ENCODE assay signal across 20 cellular contexts in the genomic region with DNA sequence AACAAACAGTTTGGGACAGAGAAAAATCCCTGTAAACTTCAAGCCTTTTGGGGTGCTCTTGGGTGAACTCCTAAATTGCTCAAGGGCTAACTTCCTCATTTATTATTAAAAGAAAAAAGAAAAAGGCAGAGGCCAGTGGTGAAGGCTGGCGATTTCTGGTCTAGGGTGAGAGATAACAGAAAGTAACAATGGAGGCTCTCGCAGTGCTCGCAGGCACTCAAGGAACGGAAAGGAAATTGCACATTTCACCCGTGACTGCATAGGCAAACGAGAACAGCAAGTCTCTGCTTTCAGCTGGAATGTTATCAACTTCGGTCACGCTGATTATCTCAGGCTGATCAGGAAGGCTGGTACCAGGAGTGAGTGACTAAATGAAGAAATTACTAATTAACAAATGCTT.
A peak's percentile ranks its signal among the peaks of the same experiment; 100 is the strongest.
DNase-seq lines count a peak whose midpoint lies in the region; ATAC-seq and TF ChIP-seq lines count a peak whose summit lies in the region.
"Had no signal": no experiment of that assay in that cellular context is flagged by ENCODE, and none has a peak within 500 bp of the region (broad histone marks: within the 10 kb centered on the region; RNA-seq: fewer than 3 reads in every experiment).

No MANE protein-coding gene starts in this region.

- H3K27me3 ChIP-seq in lower lobe of right lung (ENCODE audit: low read depth) (no peaks in the 10 kb centered on the region), esophagus muscularis mucosa (no peaks in the 10 kb centered on the region)
- H3K27me3 ChIP-seq: adrenal gland had no signal

- WGBS in esophagus muscularis mucosa = 72% methylated on average over 8 of the region's 8 CpGs

- DNase-seq in AML-193 (lab: John Stamatoyannopoulos, UW) (peak; percentile 76 to 84), MV-4-11 (lab: John Stamatoyannopoulos, UW) (peak; percentile 50), choroid plexus epithelial cell (ENCODE audit: low read depth) (peak; percentile 21), lower lobe of right lung (peak; percentile 26), esophagus muscularis mucosa (ENCODE audit: extremely low spot score) (no peak), COR-L47 (lab: John Stamatoyannopoulos, UW) (no peak), HFFc6 (no peak), NAMALWA (ENCODE audit: low spot score) (no peak)
- DNase-seq: activated CD4-positive, alpha-beta T cell treated with anti-CD3 and anti-CD28 coated beads, Interleukin-2, amount 50 U/mL, for 1 hour; activated T-cell treated with anti-CD3 and anti-CD28 coated beads, Interleukin-2, amount 50 U/mL, for 4 hours; cortex of kidney; DMS 273 treated with DMSO at 0.1 percent for 48 hours; H7; mesenchymal stem cell; NCI-H187 treated with DMSO at 0.1 percent for 48 hours; NCI-H526 treated with DMSO at 0.1 percent for 48 hours had no signal

- H3K9me3 Mint-ChIP-seq in HFFc6 = no peaks in the 10 kb centered on the region
- H3K9me3 Mint-ChIP-seq: activated T-cell treated with anti-CD3 and anti-CD28 coated beads, Interleukin-2, amount 50 U/mL, for 4 hours; T-helper 2 cell treated with Interferon-gamma antibody and Interleukin-4, amounts not matched to agents 5 μg/mL and 100 μg/mL, for 36 hours had no signal

- no peak overlapping the region for H3K27ac Mint-ChIP-seq in HFFc6
- H3K27ac Mint-ChIP-seq: T-helper 2 cell treated with Interferon-gamma antibody and Interleukin-4, amounts not matched to agents 5 μg/mL and 100 μg/mL, for 36 hours had no signal

- H3K4me3 ChIP-seq in choroid plexus epithelial cell (ENCODE audit: low read depth, low read length) = no peak overlapping the region
- no peak overlapping the region for H3K4me3 ChIP-seq in lower lobe of right lung
- H3K4me3 ChIP-seq in esophagus muscularis mucosa = no peak overlapping the region
- H3K4me3 ChIP-seq: adrenal gland had no signal

- intact Hi-C loops in lower lobe of right lung (cut with DNase I) = no loop called here
- intact Hi-C loops in esophagus muscularis mucosa (cut with DNase I) = no loop called here

- no peak overlapping the region for H3K27ac ChIP-seq in lower lobe of right lung
- H3K27ac ChIP-seq in esophagus muscularis mucosa (replicated peaks in 1 of 4) = no peak overlapping the region
- H3K27ac ChIP-seq: adrenal gland, neutrophil, RWPE1 had no signal

- TF ChIP-seq CTCF in choroid plexus epithelial cell (conservative IDR thresholded peaks at IDR 0.05; ENCODE audit: low read depth, low read length) = no peak
- TF ChIP-seq CTCF in lower lobe of right lung (IDR thresholded peaks at IDR 0.05) = no peak
- TF ChIP-seq CTCF in esophagus muscularis mucosa (IDR thresholded peaks at IDR 0.05) = no peak
- no peak for TF ChIP-seq CTCF in HFFc6 (IDR thresholded peaks at IDR 0.05)

- no peaks in the 10 kb centered on the region for H3K36me3 Mint-ChIP-seq in HFFc6 (ENCODE audit: low read depth)

- TF ChIP-seq POLR2A in esophagus muscularis mucosa (IDR thresholded peaks at IDR 0.05; ENCODE audit: low read depth) = no peak

- no peaks in the 10 kb centered on the region for H3K4me1 Mint-ChIP-seq in HFFc6 (ENCODE audit: low read depth)

- ATAC-seq in lower lobe of right lung = peak; percentile 11 to 38
- ATAC-seq: activated T-cell treated with anti-CD3 and anti-CD28 coated beads, Interleukin-2, amount 50 U/mL, for 4 hours had no signal

- no peaks in the 10 kb centered on the region for H3K9me3 ChIP-seq in lower lobe of right lung
- H3K9me3 ChIP-seq in esophagus muscularis mucosa = no peaks in the 10 kb centered on the region
- H3K9me3 ChIP-seq: adrenal gland, neutrophil had no signal

- peaks cover 59% of the 10 kb centered on the region for H3K27me3 Mint-ChIP-seq in HFFc6 (ENCODE audit: insufficient read depth)

- H3K36me3 ChIP-seq in lower lobe of right lung (no peaks in the 10 kb centered on the region), esophagus muscularis mucosa (no peaks in the 10 kb centered on the region)
- H3K36me3 ChIP-seq: adrenal gland, neutrophil had no signal

- no peak for TF ChIP-seq EP300 in esophagus muscularis mucosa (IDR thresholded peaks at IDR 0.05)

- H3K4me3 Mint-ChIP-seq in HFFc6 = no peak overlapping the region
- H3K4me3 Mint-ChIP-seq: activated T-cell treated with anti-CD3 and anti-CD28 coated beads, Interleukin-2, amount 50 U/mL, for 4 hours; T-helper 2 cell treated with Interferon-gamma antibody and Interleukin-4, amounts not matched to agents 5 μg/mL and 100 μg/mL, for 36 hours had no signal

- H3K4me1 ChIP-seq in lower lobe of right lung = peaks cover 19% of the 10 kb centered on the region
- no peaks in the 10 kb centered on the region for H3K4me1 ChIP-seq in esophagus muscularis mucosa
- H3K4me1 ChIP-seq: adrenal gland had no signal

Comparison
In these comparisons a context has a peak if more than half of its experiments do, and no peak if none do; other contexts are left out.
1. DNase-seq: peak in AML-193 (2 of 2), MV-4-11 (single experiment), choroid plexus epithelial cell (single experiment) and lower lobe of right lung (single experiment); none in esophagus muscularis mucosa (single experiment), COR-L47 (single experiment), HFFc6 (single experiment) and NAMALWA (single experiment).